10 cellular contexts compared by ENCODE assay signal in genomic region chr12:85002778-85003296, GRCh38. TPM values are rescaled to one million over a fixed set of nuclear protein-coding genes. Genes with fewer than 3 reads are reported as not detected.
"Had no signal": no experiment of that assay in that cellular context is flagged by ENCODE, and none has a peak within 500 bp of the region (broad histone marks: within the 10 kb centered on the region; RNA-seq: fewer than 3 reads in every experiment).

No MANE protein-coding gene starts in this region.

- H3K4me1 Mint-ChIP-seq: IgD-negative memory B cell had no signal

- H3K4me3 Mint-ChIP-seq: H9, IgD-negative memory B cell had no signal

- H3K9ac ChIP-seq: GM23248 had no signal

- H3K9me3 Mint-ChIP-seq: IgD-negative memory B cell had no signal

- H3K27ac Mint-ChIP-seq: IgD-negative memory B cell had no signal

- FAIRE-seq: H54, HepG2 had no signal

- H3K4me3 ChIP-seq: GM23248 had no signal

- H3K27ac ChIP-seq: GM23248, HL-60 had no signal

- ATAC-seq: HepG2 had no signal

- H2AFZ ChIP-seq: GM23248 had no signal

- H3K36me3 Mint-ChIP-seq: IgD-negative memory B cell had no signal

- DNase-seq: GM23248, GOT3, H9, HCEC 1CT, KBM-7 had no signal

- H3K27me3 Mint-ChIP-seq: IgD-negative memory B cell had no signal

RNA-seq across cellular contexts. Expression of gene TSPAN19, which starts 33.2 kb away (rescaled TPM):
- total RNA-seq: GM23248, H9, HepG2, HT1080 had no signal
- polyA plus RNA-seq: HepG2, IgD-negative memory B cell had no signal

RNA-seq across cellular contexts. Expression of gene LRRIQ1, which starts 33.3 kb away (rescaled TPM):
- total RNA-seq: HepG2 had no signal
- polyA plus RNA-seq: HepG2, IgD-negative memory B cell had no signal
